In genomic region chr15:57792729-57793449, GRCh38 we compare ENCODE assay signal across 22 cellular contexts.
DNase-seq lines count a peak whose midpoint lies in the region; TF ChIP-seq lines count a peak whose summit lies in the region.
"Had no signal": no experiment of that assay in that cellular context is flagged by ENCODE, and none has a peak within 500 bp of the region (broad histone marks: within the 10 kb centered on the region; RNA-seq: fewer than 3 reads in every experiment).

No MANE protein-coding gene starts in this region.

- H3K36me3 Mint-ChIP-seq in Calu3 (ENCODE audit: insufficient read depth, unreplicated experiment) (no peaks in the 10 kb centered on the region), nephron progenitor cell (ENCODE audit: low read depth) (no peaks in the 10 kb centered on the region)
- H3K36me3 Mint-ChIP-seq: CD4-positive, CD25-positive, alpha-beta regulatory T cell had no signal

- intact Hi-C loops in Calu3 (cut with micrococcal nuclease; ENCODE audit: unreplicated experiment), result no loop called here

- H3K4me1 ChIP-seq in SK-N-SH (ENCODE audit: control insufficient read depth in 1 of 2, insufficient read depth in 2 of 2, low read depth in 1 of 2, low read length in 1 of 2), result no peaks in the 10 kb centered on the region; a peak in 2 of 4 replicates
- H3K4me1 ChIP-seq: body of pancreas, sigmoid colon had no signal

- H3K4me1 Mint-ChIP-seq in Calu3 (ENCODE audit: low read depth, unreplicated experiment), result peaks cover 22% of the 10 kb centered on the region
- H3K4me1 Mint-ChIP-seq in nephron progenitor cell, result peaks cover 36% of the 10 kb centered on the region
- H3K4me1 Mint-ChIP-seq: CD4-positive, CD25-positive, alpha-beta regulatory T cell had no signal

- DNase-seq in Calu3, result peak; percentile 17
- peak; percentile 33 for DNase-seq in NCI-H69 (lab: John Stamatoyannopoulos, UW)
- peak; percentile 51 for DNase-seq in epithelial cell of prostate (ENCODE audit: low read depth, low spot score)
- DNase-seq in nephron progenitor cell, result peak; percentile 22
- no peak for DNase-seq in H4 (ENCODE audit: low spot score)
- DNase-seq in SK-N-SH, result no peak
- no peak for DNase-seq in anterior cingulate cortex (lab: John Stamatoyannopoulos, UW)
- no peak for DNase-seq in activated CD4-positive, CD25-positive, alpha-beta regulatory T cell (lab: John Stamatoyannopoulos, UW)
- DNase-seq: activated CD4-positive, alpha-beta T cell treated with anti-CD3 and anti-CD28 coated beads, Interleukin-2, amount 50 U/mL, for 1 hour; activated naive CD4-positive, alpha-beta T cell; activated T-cell treated with anti-CD3 and anti-CD28 coated beads, Interleukin-2, amount 50 U/mL, for 4 hours; body of pancreas; CD4-positive, CD25-positive, alpha-beta regulatory T cell; cerebellar nuclear complex; GOT3; NCI-H1092; NCI-H2029; NCI-H748 treated with DMSO at 0.1 percent for 48 hours; posterior cingulate gyrus; sigmoid colon; stimulated activated CD4-positive, alpha-beta T cell treated with anti-CD3 and anti-CD28 coated beads, Interleukin-15, amount 100 ng/mL, for 24 hours; stimulated activated naive CD4-positive, alpha-beta T cell had no signal

- no peaks in the 10 kb centered on the region for H3K9me2 ChIP-seq in SK-N-SH

- no peak overlapping the region for H3K4me3 ChIP-seq in SK-N-SH (ENCODE audit: low read depth in 2 of 2, low read length in 1 of 2)
- H3K4me3 ChIP-seq: body of pancreas, sigmoid colon had no signal

- H3K9ac ChIP-seq in SK-N-SH, result no peak overlapping the region

- no peaks in the 10 kb centered on the region for H4K20me1 ChIP-seq in SK-N-SH (ENCODE audit: insufficient read depth)

- H3K27ac ChIP-seq in epithelial cell of prostate, result no peak overlapping the region
- H3K27ac ChIP-seq in SK-N-SH (ENCODE audit: low read depth in 2 of 2, low read length in 1 of 2), result no peak overlapping the region
- H3K27ac ChIP-seq: body of pancreas, sigmoid colon had no signal

- no peaks in the 10 kb centered on the region; the same call in 1 of the 2 replicates for H3K27me3 ChIP-seq in SK-N-SH (ENCODE audit: insufficient read depth)
- H3K27me3 ChIP-seq: body of pancreas had no signal

- H3K36me3 ChIP-seq in SK-N-SH (replicated peaks in 1 of 2; ENCODE audit: control insufficient read depth in 1 of 2, insufficient read depth in 2 of 2, low read length in 1 of 2), result no peaks in the 10 kb centered on the region
- H3K36me3 ChIP-seq: sigmoid colon had no signal

- POLR2A ChIA-PET in SK-N-SH (lab: Yijun Ruan, JAX), result no interaction called here

- H3F3A ChIP-seq in SK-N-SH (replicated peaks; ENCODE audit: insufficient read depth), result no peaks in the 10 kb centered on the region

- no peak overlapping the region for H2AFZ ChIP-seq in SK-N-SH (ENCODE audit: low read depth)

- H3K27ac Mint-ChIP-seq in Calu3 (ENCODE audit: unreplicated experiment) (no peak overlapping the region), nephron progenitor cell (no peak overlapping the region)
- H3K27ac Mint-ChIP-seq: CD4-positive, CD25-positive, alpha-beta regulatory T cell had no signal

- no peak for TF ChIP-seq RAD21 in SK-N-SH (IDR thresholded peaks at IDR 0.05; ENCODE audit: low read length)

- TF ChIP-seq CTCF in Calu3 (IDR thresholded peaks at IDR 0.05; ENCODE audit: unreplicated experiment) (no peak), nephron progenitor cell (IDR thresholded peaks at IDR 0.05) (no peak), SK-N-SH (IDR thresholded peaks at IDR 0.05) (no peak)

- no TSS peak for BruUV-seq in Calu3 (replicated peaks; lab: Mats Ljungman, UMichigan)

- no peak overlapping the region for H3K4me2 ChIP-seq in SK-N-SH

- no peaks in the 10 kb centered on the region for H3K79me2 ChIP-seq in SK-N-SH (ENCODE audit: insufficient read depth)

- H3K9me3 Mint-ChIP-seq in Calu3 (ENCODE audit: low read depth, unreplicated experiment) (no peaks in the 10 kb centered on the region), nephron progenitor cell (no peaks in the 10 kb centered on the region)
- H3K9me3 Mint-ChIP-seq: activated T-cell treated with anti-CD3 and anti-CD28 coated beads, Interleukin-2, amount 50 U/mL, for 4 hours had no signal

- H3K4me3 Mint-ChIP-seq in Calu3 (ENCODE audit: low read depth, unreplicated experiment), result no peak overlapping the region
- no peak overlapping the region for H3K4me3 Mint-ChIP-seq in nephron progenitor cell
- H3K4me3 Mint-ChIP-seq: activated T-cell treated with anti-CD3 and anti-CD28 coated beads, Interleukin-2, amount 50 U/mL, for 4 hours; CD4-positive, CD25-positive, alpha-beta regulatory T cell had no signal

- H3K27me3 Mint-ChIP-seq in Calu3 (ENCODE audit: unreplicated experiment), result peaks cover 30% of the 10 kb centered on the region
- H3K27me3 Mint-ChIP-seq in nephron progenitor cell (ENCODE audit: low read depth, poor library complexity), result peaks cover 8% of the 10 kb centered on the region

- CTCF ChIA-PET in Calu3 (lab: Charles Lee) (interaction anchor here (0.8 kb wide), 1 partner anchor 68 kb away, joined by 3 read pairs; no protein-coding TSS in a partner anchor), SK-N-SH (lab: Yijun Ruan, JAX) (interaction anchor here (0.8 to 1.8 kb wide), 2 partner anchors 44 to 68 kb away, joined by 4 read pairs; no protein-coding TSS in a partner anchor)

- no peak for TF ChIP-seq EP300 in SK-N-SH (IDR thresholded peaks at IDR 0.05; ENCODE audit: borderline replicate concordance in 1 of 2, low read depth in 1 of 2, low read length in 1 of 2)

- 59% methylated on average over 9 of the region's 9 CpGs for WGBS in SK-N-SH (ENCODE audit: low lambda C conversion rate)

- H3K9me3 ChIP-seq in SK-N-SH, result no peaks in the 10 kb centered on the region
- H3K9me3 ChIP-seq: body of pancreas, sigmoid colon had no signal

TF ChIP-seq in SK-N-SH, 30 proteins besides CTCF, POLR2A, EP300 and RAD21:
- TF ChIP-seq JUND (IDR thresholded peaks at IDR 0.05) (no peak), PBX3 (IDR thresholded peaks at IDR 0.05) (no peak), RFX5 (IDR thresholded peaks at IDR 0.05; ENCODE audit: low read length) (no peak), YY1 (IDR thresholded peaks at IDR 0.05; ENCODE audit: low read depth) (no peak), TEAD4 (IDR thresholded peaks at IDR 0.05; ENCODE audit: borderline replicate concordance, insufficient read depth) (no peak)

Comparison
In these comparisons a context has a peak if more than half of its experiments do, and no peak if none do; other contexts are left out.
1. DNase-seq: peak in Calu3 (single experiment), NCI-H69 (single experiment), epithelial cell of prostate (single experiment) and nephron progenitor cell (single experiment); none in H4 (single experiment), SK-N-SH (single experiment), anterior cingulate cortex (0 of 58) and activated CD4-positive, CD25-positive, alpha-beta regulatory T cell (0 of 4).